In the genomic region with DNA sequence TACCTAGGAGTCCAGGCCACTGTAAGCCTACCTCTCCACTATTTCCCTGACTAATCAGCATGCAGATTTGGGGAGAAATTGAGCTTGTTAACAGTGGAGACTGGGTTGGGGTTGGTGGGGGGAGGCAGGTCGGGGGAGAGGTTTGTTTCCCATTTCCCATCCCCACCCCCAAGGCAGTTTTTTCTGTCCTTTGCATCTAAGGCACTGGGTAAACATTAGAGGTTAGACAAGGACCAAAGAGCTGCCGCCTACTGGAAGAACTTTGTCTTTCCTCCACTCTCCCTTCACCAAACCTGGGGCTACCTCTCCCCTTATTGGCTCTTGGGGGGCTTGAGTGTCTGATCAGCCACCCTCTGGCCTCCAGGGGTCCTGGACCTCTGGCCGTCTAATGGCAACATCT, we compare ENCODE assay signal across 10 cellular contexts. TPM values are rescaled to one million over a fixed set of nuclear protein-coding genes. Genes with fewer than 3 reads are reported as not detected.
DNase-seq lines count a peak whose midpoint lies in the region; ATAC-seq and TF ChIP-seq lines count a peak whose summit lies in the region.
"Had no signal": no experiment of that assay in that cellular context is flagged by ENCODE, and none has a peak within 500 bp of the region (broad histone marks: within the 10 kb centered on the region; RNA-seq: fewer than 3 reads in every experiment).

No MANE protein-coding gene starts in this region.

- no peak for ATAC-seq in stimulated activated effector memory CD8-positive, alpha-beta T cell treated with anti-CD3 and anti-CD28 coated beads, Interleukin-12 subunit alpha, Interleukin-12 subunit beta, amount 100 ng/mL, for 72 hours

- H3K27me3 ChIP-seq in NT2/D1 (ENCODE audit: insufficient read depth, insufficient read length), result peaks cover 23% of the 10 kb centered on the region

- BruUV-seq in MCF 10A (replicated peaks; lab: Mats Ljungman, UMichigan), result no TSS peak

- TF ChIP-seq CTCF in GM13977 (IDR thresholded peaks at IDR 0.05; ENCODE audit: extremely low read depth, insufficient read depth, missing control alignments) (peak; percentile 52), MCF 10A (IDR thresholded peaks at IDR 0.05; ENCODE audit: unreplicated experiment) (peak; percentile 32)

- H3K4me1 ChIP-seq in NT2/D1 (ENCODE audit: insufficient read depth, insufficient read length), result peaks cover 6% of the 10 kb centered on the region

- intact Hi-C loops in MCF 10A (cut with micrococcal nuclease), result loop anchor here (1.0 to 5.0 kb wide), 2 partner anchors 26 to 183 kb away; a partner anchor contains a TSS

- DNase-seq in GM13977 (ENCODE audit: low spot score), result peak; percentile 84
- DNase-seq in NT2/D1 (ENCODE audit: low read depth, low spot score), result no peak
- DNase-seq in MCF 10A (ENCODE audit: unreplicated experiment), result peak; percentile 67
- no peak for DNase-seq in stimulated activated effector memory CD8-positive, alpha-beta T cell treated with anti-CD3 and anti-CD28 coated beads, Interleukin-12 subunit alpha, Interleukin-12 subunit beta, amount 100 ng/mL, for 72 hours (ENCODE audit: low spot score in 2 of 2)
- no peak for DNase-seq in DMS79 treated with DMSO at 0.1 percent for 48 hours (lab: John Stamatoyannopoulos, UW)
- DNase-seq in NCI-H446 treated with DMSO at 0.1 percent for 48 hours (lab: John Stamatoyannopoulos, UW), result no peak
- DNase-seq in foreskin melanocyte, result no peak
- DNase-seq: activated CD8-positive, alpha-beta memory T cell treated with anti-CD3 and anti-CD28 coated beads for 24 hours; foreskin fibroblast had no signal

- H3K4me1 Mint-ChIP-seq in MCF 10A (ENCODE audit: insufficient read depth, unreplicated experiment), result peaks cover 77% of the 10 kb centered on the region
- peaks cover 88% of the 10 kb centered on the region for H3K4me1 Mint-ChIP-seq in stimulated activated effector memory CD8-positive, alpha-beta T cell treated with anti-CD3 and anti-CD28 coated beads, Interleukin-12 subunit alpha, Interleukin-12 subunit beta, amount 100 ng/mL, for 72 hours

- H3K9ac ChIP-seq in NT2/D1 (ENCODE audit: insufficient read length, low read depth), result peak overlapping the region; percentile 21
- H3K9ac ChIP-seq: KMS-11 had no signal

- no peaks in the 10 kb centered on the region for H3K27me3 Mint-ChIP-seq in MCF 10A (ENCODE audit: insufficient read depth, unreplicated experiment)

- POLR2A ChIA-PET in MCF 10A (lab: Yijun Ruan, JAX), result interaction anchor here (0.6 to 11.0 kb wide), 7 partner anchors 21 to 1297 kb away, joined by 3 to 409 read pairs (median 4); a partner anchor contains a TSS

- H3K9me3 ChIP-seq in NT2/D1 (ENCODE audit: insufficient read depth, low read length), result no peaks in the 10 kb centered on the region

- in situ Hi-C loops in GM13977 (cut with MboI; ENCODE audit: low pct_unique_long_range_greater_than_20kb, low sequenced_read_pairs, unreplicated experiment), result loop anchor here (5.0 kb wide), 1 partner anchor 33 kb away; no protein-coding TSS in a partner anchor

- peak overlapping the region; percentile 86 for H3K4me3 Mint-ChIP-seq in MCF 10A (ENCODE audit: unreplicated experiment)
- peak overlapping the region; percentile 78 for H3K4me3 Mint-ChIP-seq in stimulated activated effector memory CD8-positive, alpha-beta T cell treated with anti-CD3 and anti-CD28 coated beads, Interleukin-12 subunit alpha, Interleukin-12 subunit beta, amount 100 ng/mL, for 72 hours

- CTCF ChIA-PET in MCF 10A (lab: Yijun Ruan, JAX), result interaction anchor here (0.6 to 5.9 kb wide), 11 partner anchors 12 to 502 kb away, joined by 3 to 71 read pairs (median 4); a partner anchor contains a TSS

- peaks cover 14% of the 10 kb centered on the region for H3K36me3 Mint-ChIP-seq in MCF 10A (ENCODE audit: insufficient read depth, unreplicated experiment)
- H3K36me3 Mint-ChIP-seq in stimulated activated effector memory CD8-positive, alpha-beta T cell treated with anti-CD3 and anti-CD28 coated beads, Interleukin-12 subunit alpha, Interleukin-12 subunit beta, amount 100 ng/mL, for 72 hours, result peaks cover 64% of the 10 kb centered on the region

- no peaks in the 10 kb centered on the region for H3K9me3 Mint-ChIP-seq in MCF 10A (ENCODE audit: unreplicated experiment)
- no peaks in the 10 kb centered on the region for H3K9me3 Mint-ChIP-seq in stimulated activated effector memory CD8-positive, alpha-beta T cell treated with anti-CD3 and anti-CD28 coated beads, Interleukin-12 subunit alpha, Interleukin-12 subunit beta, amount 100 ng/mL, for 72 hours

- H3K27ac Mint-ChIP-seq in MCF 10A (ENCODE audit: low read depth, unreplicated experiment), result peak overlapping the region; percentile 94
- peak overlapping the region; percentile 95 for H3K27ac Mint-ChIP-seq in stimulated activated effector memory CD8-positive, alpha-beta T cell treated with anti-CD3 and anti-CD28 coated beads, Interleukin-12 subunit alpha, Interleukin-12 subunit beta, amount 100 ng/mL, for 72 hours

- no peak overlapping the region for H3K4me3 ChIP-seq in NT2/D1 (ENCODE audit: insufficient read length, low read depth)

- H3K36me3 ChIP-seq in NT2/D1 (ENCODE audit: insufficient read depth, insufficient read length, low read length), result no peaks in the 10 kb centered on the region

RNA-seq across cellular contexts. Expression of a gene that starts 1.0 kb away (rescaled TPM):
- total RNA-seq in MCF 10A (2022), result 34.2 and 45.9 TPM in 2 replicates

RNA-seq across cellular contexts. Expression of a gene that starts 22.4 kb away (rescaled TPM):
- total RNA-seq in MCF 10A (2022), result 0.21 and 0.47 TPM in 2 replicates

RNA-seq across cellular contexts. Expression of a gene that starts 25.1 kb away (rescaled TPM):
- total RNA-seq in MCF 10A (2022), result 76.0 and 76.4 TPM in 2 replicates

RNA-seq across cellular contexts. Expression of a gene that starts 47.3 kb away (rescaled TPM):
- 14.7 and 15.4 TPM in 2 replicates for total RNA-seq in MCF 10A (2022)

Comparison
In these comparisons a context has a peak if more than half of its experiments do, and no peak if none do; other contexts are left out.
1. DNase-seq: peak in GM13977 (single experiment) and MCF 10A (single experiment); none in NT2/D1 (single experiment), stimulated activated effector memory CD8-positive, alpha-beta T cell treated with anti-CD3 and anti-CD28 coated beads, Interleukin-12 subunit alpha, Interleukin-12 subunit beta, amount 100 ng/mL, for 72 hours (0 of 2), DMS79 treated with DMSO at 0.1 percent for 48 hours (single experiment), NCI-H446 treated with DMSO at 0.1 percent for 48 hours (single experiment) and foreskin melanocyte (single experiment).